In genomic region chr9:121855476-121855875, GRCh38 we compare ENCODE assay signal across 28 cellular contexts.
"Had no signal": no experiment of that assay in that cellular context is flagged by ENCODE, and none has a peak within 500 bp of the region (broad histone marks: within the 10 kb centered on the region; RNA-seq: fewer than 3 reads in every experiment).

No MANE protein-coding gene starts in this region.

- DNase-seq: activated B cell treated with CpG ODN at 0.5 μM for 24 hours; activated CD4-positive, alpha-beta T cell treated with anti-CD3 and anti-CD28 coated beads for 48 hours; activated CD4-positive, alpha-beta T cell treated with anti-CD3 and anti-CD28 coated beads, Interleukin-2, amount 50 U/mL, for 1 hour; activated CD4-positive, alpha-beta T cell treated with anti-CD3 and anti-CD28 coated beads, Interleukin-2, amount 50 U/mL, for 48 hours; activated CD8-positive, alpha-beta memory T cell treated with anti-CD3 and anti-CD28 coated beads for 24 hours; activated CD8-positive, alpha-beta T cell treated with anti-CD3 and anti-CD28 coated beads for 36 hours; activated effector memory CD4-positive, alpha-beta T cell treated with Interleukin-2 at 50 U/mL for 16 hours; activated gamma-delta T cell treated with Interleukin-2 at 50 U/mL for 16 hours; activated naive CD4-positive, alpha-beta T cell treated with anti-CD3 and anti-CD28 coated beads, Interleukin-2, amount 50 U/mL, for 16 hours; activated naive CD4-positive, alpha-beta T cell treated with Interleukin-2 at 50 U/mL for 16 hours; activated naive CD8-positive, alpha-beta T cell treated with anti-CD3 and anti-CD28 coated beads, Interleukin-2, amount 50 U/mL, for 24 hours; activated T-cell treated with anti-CD3 and anti-CD28 coated beads, Interleukin-2, amount 50 U/mL, for 4 hours; adrenal gland; amygdala; aorta; body of pancreas; cortex of kidney; dermis blood vessel endothelial cell; effector CD4-positive, alpha-beta T cell; effector memory CD8-positive, alpha-beta T cell; foreskin fibroblast; T-helper 1 cell; T-helper 17 cell; T1000; WERI-Rb-1 had no signal

- ATAC-seq: activated CD4-positive, CD25-positive, alpha-beta regulatory T cell treated with anti-CD3 and anti-CD28 coated beads, Interleukin-2, amount 50 U/mL, for 24 hours; activated CD8-positive, alpha-beta T cell treated with anti-CD3 and anti-CD28 coated beads for 36 hours; activated naive CD8-positive, alpha-beta T cell treated with anti-CD3 and anti-CD28 coated beads, Interleukin-2, amount 50 U/mL, for 24 hours; activated T-cell treated with anti-CD3 and anti-CD28 coated beads, Interleukin-2, amount 50 U/mL, for 4 hours; activated T-helper 17 cell treated with anti-CD3 and anti-CD28 coated beads, Interleukin-2, amount 50 U/mL, for 72 hours; body of pancreas; effector memory CD8-positive, alpha-beta T cell; esophagus mucosa; T-helper 17 cell had no signal
